Comparison of ENCODE assay signal across 23 cellular contexts in genomic region chr13:51004111-51004865, GRCh38.
"Had no signal": no experiment of that assay in that cellular context is flagged by ENCODE, and none has a peak within 500 bp of the region (broad histone marks: within the 10 kb centered on the region; RNA-seq: fewer than 3 reads in every experiment).

No MANE protein-coding gene starts in this region.

- H3K27ac ChIP-seq: breast epithelium, colonic mucosa, heart right ventricle, pancreas, psoas muscle, right atrium auricular region, upper lobe of left lung had no signal

- H3K27me3 ChIP-seq: breast epithelium, colonic mucosa, pancreas, right atrium auricular region, upper lobe of left lung had no signal

- H3K27ac Mint-ChIP-seq: activated B cell treated with CpG ODN at 0.5 μM for 24 hours; activated CD4-positive, alpha-beta T cell treated with anti-CD3 and anti-CD28 coated beads for 36 hours; activated naive CD8-positive, alpha-beta T cell; activated T-helper 2 cell treated with anti-CD3 and anti-CD28 coated beads, Interferon-gamma antibody, Interleukin-2, Interleukin-4, amounts not matched to agents 10 μg/mL and 5 μg/mL and 100 μg/mL, durations not matched to agents 14 hours and 24 hours and 36 hours; endodermal cell had no signal

- H3K4me1 ChIP-seq: breast epithelium, colonic mucosa, pancreas, psoas muscle, upper lobe of left lung had no signal

- DNase-seq: activated B cell treated with CpG ODN at 0.5 μM for 24 hours; activated CD4-positive, alpha-beta T cell treated with anti-CD3 and anti-CD28 coated beads for 36 hours; activated CD4-positive, alpha-beta T cell treated with anti-CD3 and anti-CD28 coated beads, Interleukin-2, amount 50 U/mL, for 48 hours; activated CD8-positive, alpha-beta memory T cell treated with anti-CD3 and anti-CD28 coated beads, Interleukin-2, amount 50 U/mL, for 48 hours; activated naive CD4-positive, alpha-beta T cell; activated T-cell treated with anti-CD3 and anti-CD28 coated beads, Interleukin-2, amount 50 U/mL, for 4 hours; heart right ventricle; islet precursor cell; left cardiac atrium; mesenchymal stem cell; pancreas; psoas muscle; stimulated activated CD4-positive, alpha-beta T cell treated with anti-CD3 and anti-CD28 coated beads, Interleukin-12 subunit alpha, Interleukin-12 subunit beta, amount 100 ng/mL, for 4 hours; stimulated activated CD4-positive, alpha-beta T cell treated with anti-CD3 and anti-CD28 coated beads, Interleukin-4, amount 100 ng/mL, for 4 hours; stimulated activated naive CD8-positive, alpha-beta T cell treated with anti-CD3 and anti-CD28 coated beads, Interleukin-15, Interleukin-2, amounts not matched to agents 100 U/mL and 50 U/mL, for 24 hours; upper lobe of left lung had no signal

- H3K4me3 Mint-ChIP-seq: activated B cell treated with CpG ODN at 0.5 μM for 24 hours; activated CD4-positive, alpha-beta T cell treated with anti-CD3 and anti-CD28 coated beads for 36 hours; activated naive CD8-positive, alpha-beta T cell; activated T-cell treated with anti-CD3 and anti-CD28 coated beads, Interleukin-2, amount 50 U/mL, for 4 hours; endodermal cell had no signal

- H3K4me1 Mint-ChIP-seq: activated B cell treated with CpG ODN at 0.5 μM for 24 hours; activated CD4-positive, alpha-beta T cell treated with anti-CD3 and anti-CD28 coated beads for 36 hours had no signal

- H3K9me3 Mint-ChIP-seq: activated B cell treated with CpG ODN at 0.5 μM for 24 hours; activated T-cell treated with anti-CD3 and anti-CD28 coated beads, Interleukin-2, amount 50 U/mL, for 4 hours; activated T-helper 2 cell treated with anti-CD3 and anti-CD28 coated beads, Interferon-gamma antibody, Interleukin-2, Interleukin-4, amounts not matched to agents 10 μg/mL and 5 μg/mL and 100 μg/mL, durations not matched to agents 14 hours and 24 hours and 36 hours; endodermal cell had no signal

- H3K36me3 Mint-ChIP-seq: activated naive CD8-positive, alpha-beta T cell had no signal

- FAIRE-seq: astrocyte, pancreas had no signal

- ATAC-seq: activated CD4-positive, alpha-beta T cell treated with anti-CD3 and anti-CD28 coated beads for 36 hours; activated T-cell treated with anti-CD3 and anti-CD28 coated beads, Interleukin-2, amount 50 U/mL, for 4 hours; heart right ventricle; left cardiac atrium; psoas muscle; stimulated activated naive CD8-positive, alpha-beta T cell treated with anti-CD3 and anti-CD28 coated beads, Interleukin-15, Interleukin-2, amounts not matched to agents 100 U/mL and 50 U/mL, for 24 hours had no signal

- H3K9me3 ChIP-seq: breast epithelium, colonic mucosa, heart right ventricle, pancreas, psoas muscle, right atrium auricular region, upper lobe of left lung had no signal

- H3K36me3 ChIP-seq: breast epithelium, colonic mucosa, heart right ventricle, pancreas, right atrium auricular region, upper lobe of left lung had no signal

- H3K4me3 ChIP-seq: breast epithelium, colonic mucosa, heart right ventricle, pancreas, psoas muscle, right atrium auricular region, upper lobe of left lung had no signal
